ENCODE assay signal across 22 cellular contexts in the genomic region with DNA sequence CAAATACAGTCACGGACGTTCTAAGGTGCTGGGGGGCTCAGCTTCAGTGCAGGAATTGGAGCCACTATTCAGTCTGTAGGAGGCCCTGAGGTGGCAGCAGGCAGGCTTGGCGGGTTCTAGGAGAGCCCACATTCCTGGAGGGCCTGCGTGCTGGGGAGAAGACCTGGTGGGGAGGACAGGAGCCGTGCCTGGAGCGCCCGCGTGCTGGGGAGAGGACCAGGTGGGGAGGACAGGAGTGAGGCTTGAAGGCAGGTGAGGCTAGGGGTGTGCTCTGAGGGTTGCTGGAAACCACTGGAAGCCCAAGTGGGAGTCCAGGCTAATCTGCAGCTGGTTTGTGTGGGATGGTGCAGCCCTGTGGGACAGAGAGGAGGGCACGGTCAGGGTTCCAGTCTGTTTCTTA. TPM values are rescaled to one million over a fixed set of nuclear protein-coding genes. Genes with fewer than 3 reads are reported as not detected.
DNase-seq lines count a peak whose midpoint lies in the region; FAIRE-seq and TF ChIP-seq lines count a peak whose summit lies in the region.
"Had no signal": no experiment of that assay in that cellular context is flagged by ENCODE, and none has a peak within 500 bp of the region (broad histone marks: within the 10 kb centered on the region; RNA-seq: fewer than 3 reads in every experiment).

No MANE protein-coding gene starts in this region.

- H3K4me1 Mint-ChIP-seq in Caco-2 (ENCODE audit: low read depth, unreplicated experiment) (peaks cover 11% of the 10 kb centered on the region), nephron progenitor cell (peaks cover 64% of the 10 kb centered on the region), osteocyte (ENCODE audit: unreplicated experiment) (peaks cover 30% of the 10 kb centered on the region)

- H3K36me3 Mint-ChIP-seq in Caco-2 (ENCODE audit: insufficient read depth, unreplicated experiment) (peaks cover 21% of the 10 kb centered on the region), nephron progenitor cell (ENCODE audit: low read depth) (no peaks in the 10 kb centered on the region), osteocyte (ENCODE audit: unreplicated experiment) (no peaks in the 10 kb centered on the region)
- H3K36me3 Mint-ChIP-seq: memory B cell had no signal

- H3K9me3 Mint-ChIP-seq in Caco-2 (ENCODE audit: unreplicated experiment) (no peaks in the 10 kb centered on the region), nephron progenitor cell (no peaks in the 10 kb centered on the region), osteocyte (ENCODE audit: unreplicated experiment) (no peaks in the 10 kb centered on the region)
- H3K9me3 Mint-ChIP-seq: activated T-cell treated with anti-CD3 and anti-CD28 coated beads, Interleukin-2, amount 50 U/mL, for 72 hours; memory B cell had no signal

- H3K4me3 Mint-ChIP-seq in Caco-2 (ENCODE audit: unreplicated experiment) (no peak overlapping the region), nephron progenitor cell (peak overlapping the region; percentile 25), osteocyte (ENCODE audit: unreplicated experiment) (no peak overlapping the region)
- H3K4me3 Mint-ChIP-seq: activated T-cell treated with anti-CD3 and anti-CD28 coated beads, Interleukin-2, amount 50 U/mL, for 72 hours; memory B cell had no signal

- H3K4me3 ChIP-seq in Caco-2 (ENCODE audit: low read depth, low read length) (no peak overlapping the region), HEK293 (ENCODE audit: low read depth, low read length) (no peak overlapping the region), duodenal mucosa (ENCODE audit: low read depth in 1 of 2, low read length in 2 of 2) (peak overlapping the region in 1 of 2 donors; percentile 16)
- H3K4me3 ChIP-seq: GM23248, PC-9 had no signal

- H3K9me3 ChIP-seq in Caco-2 (no peaks in the 10 kb centered on the region), HEK293 (ENCODE audit: control insufficient read depth, insufficient read depth, low read depth, low read length) (no peaks in the 10 kb centered on the region), duodenal mucosa (ENCODE audit: control insufficient read depth in 1 of 2, low read length in 2 of 2) (no peaks in the 10 kb centered on the region)

- POLR2A ChIA-PET in Caco-2 (lab: Charles Lee) (no interaction called here), HEK293 (lab: Yijun Ruan, JAX) (no interaction called here)

- H3K27me3 ChIP-seq in Caco-2 (replicated peaks; ENCODE audit: control insufficient read depth, insufficient read depth, low read length) (no peaks in the 10 kb centered on the region), duodenal mucosa (ENCODE audit: control insufficient read depth in 1 of 2, insufficient read depth in 2 of 2, low read length in 2 of 2) (no peaks in the 10 kb centered on the region)

- H3K36me3 ChIP-seq in Caco-2 (ENCODE audit: control insufficient read depth, insufficient read depth, low read length) (no peaks in the 10 kb centered on the region), HEK293 (ENCODE audit: control insufficient read depth in 2 of 2, insufficient read depth in 1 of 2, low read length in 2 of 2) (no peaks in the 10 kb centered on the region), duodenal mucosa (ENCODE audit: control insufficient read depth in 1 of 2, insufficient read depth in 2 of 2, low read length in 2 of 2) (no peaks in the 10 kb centered on the region)

- DNase-seq in Caco-2 (no peak), nephron progenitor cell (no peak), NCI-H345 (lab: John Stamatoyannopoulos, UW) (no peak), RCC 7860 (ENCODE audit: low spot score) (no peak), osteocyte (ENCODE audit: extremely low spot score, unreplicated experiment) (no peak)
- DNase-seq in activated CD4-positive, CD25-positive, alpha-beta regulatory T cell treated with anti-CD3 and anti-CD28 coated beads, Interleukin-2, amount 50 U/mL, for 72 hours, result no peak
- DNase-seq: activated CD4-positive, alpha-beta T cell treated with anti-CD3 and anti-CD28 coated beads, Interleukin-2, amount 50 U/mL, for 1 hour; activated naive CD4-positive, alpha-beta T cell; activated T-cell treated with anti-CD3 and anti-CD28 coated beads, Interleukin-2, amount 50 U/mL, for 72 hours; EL; GM23248; nucleus accumbens; PC-9; SHP77 treated with DMSO at 0.1 percent for 48 hours; stimulated activated CD4-positive, alpha-beta T cell treated with anti-CD3 and anti-CD28 coated beads, Interleukin-1b, Interleukin-23, amount 100 ng/mL, for 48 hours; SW 1271; T-helper 9 cell had no signal

- H3K27ac Mint-ChIP-seq in Caco-2 (ENCODE audit: unreplicated experiment) (peak overlapping the region; percentile 25), nephron progenitor cell (no peak overlapping the region), osteocyte (ENCODE audit: unreplicated experiment) (no peak overlapping the region)
- H3K27ac Mint-ChIP-seq: activated T-cell treated with anti-CD3 and anti-CD28 coated beads, Interleukin-2, amount 50 U/mL, for 72 hours; memory B cell had no signal

- CTCF ChIA-PET in Caco-2 (lab: Charles Lee) (no interaction called here), HEK293 (lab: Yijun Ruan, JAX) (interaction anchor here (1.7 kb wide), 1 partner anchor 218 kb away, joined by 3 read pairs; no protein-coding TSS in a partner anchor)

- TF ChIP-seq CTCF in Caco-2 (IDR thresholded peaks at IDR 0.05; ENCODE audit: insufficient read depth in 1 of 2, low read depth in 1 of 2, low read length in 1 of 2, severe bottlenecking in 1 of 2, unreplicated experiment in 1 of 2) (no peak), HEK293 (tag by site-specific recombination; IDR thresholded peaks at IDR 0.05) (no peak), nephron progenitor cell (IDR thresholded peaks at IDR 0.05) (no peak), osteocyte (IDR thresholded peaks at IDR 0.05) (no peak)

- H3K4me1 ChIP-seq in Caco-2, result peaks cover 21% of the 10 kb centered on the region
- peaks cover 6% of the 10 kb centered on the region for H3K4me1 ChIP-seq in HEK293 (ENCODE audit: control insufficient read depth, insufficient read depth, low read length)
- H3K4me1 ChIP-seq in duodenal mucosa (ENCODE audit: control insufficient read depth in 1 of 2, insufficient read depth in 2 of 2, low read length in 2 of 2), result peaks cover 21 to 24% of the 10 kb centered on the region in 2 donors

- H3K9ac ChIP-seq in duodenal mucosa (ENCODE audit: low read depth in 1 of 2, low read length in 2 of 2), result peak overlapping the region; percentile 2 to 23
- H3K9ac ChIP-seq: GM23248 had no signal

- no peak for FAIRE-seq in RCC 7860 (lab: Jason Lieb, UNC)
- FAIRE-seq: GM12892 had no signal

- intact Hi-C loops in Caco-2 (cut with micrococcal nuclease; ENCODE audit: unreplicated experiment), result loop anchor here (5.0 kb wide), 1 partner anchor 218 kb away; no protein-coding TSS in a partner anchor

- H3K27me3 Mint-ChIP-seq in Caco-2 (ENCODE audit: insufficient read depth, unreplicated experiment) (no peaks in the 10 kb centered on the region), nephron progenitor cell (ENCODE audit: low read depth, poor library complexity) (no peaks in the 10 kb centered on the region), osteocyte (ENCODE audit: unreplicated experiment) (no peaks in the 10 kb centered on the region)
- H3K27me3 Mint-ChIP-seq: memory B cell had no signal

- H3K27ac ChIP-seq in HEK293 (ENCODE audit: extremely low read depth, low read depth, low read length) (no peak overlapping the region), duodenal mucosa (ENCODE audit: low read depth, low read length) (peak overlapping the region; percentile 26)
- H3K27ac ChIP-seq: C4-2B, GM23248, PC-9 had no signal

- BruUV-seq in Caco-2 (replicated peaks; lab: Mats Ljungman, UMichigan), result no TSS peak

TF ChIP-seq in HEK293, 187 proteins besides CTCF, POLR2A, EP300 and RAD21:
- no peak for TF ChIP-seq SETDB1 (IDR thresholded peaks at IDR 0.05; ENCODE audit: insufficient read length, low read length)
- TF ChIP-seq EGR2 (tag by site-specific recombination; IDR thresholded peaks at IDR 0.05; ENCODE audit: low read depth), result peak; percentile 58
- TF ChIP-seq GLIS1 (tag by site-specific recombination; IDR thresholded peaks at IDR 0.05), result peak; percentile 48
- TF ChIP-seq ZNF501 (tag by site-specific recombination; IDR thresholded peaks at IDR 0.05), result no peak
- TF ChIP-seq ZFHX2 (tag by site-specific recombination; conservative IDR thresholded peaks at IDR 0.05), result peak; percentile 43
- TF ChIP-seq ZIC2 (tag by site-specific recombination; IDR thresholded peaks at IDR 0.05), result peak; percentile 40
- no peak for TF ChIP-seq ZNF555 (tag by site-specific recombination; conservative IDR thresholded peaks at IDR 0.05)

RNA-seq across cellular contexts. Expression of a gene that starts 23.1 kb away (rescaled TPM):
- total RNA-seq in Caco-2 (2022) (33.8 and 36.7 TPM in 2 replicates), osteocyte (11.3 and 11.9 TPM in 2 replicates)

RNA-seq across cellular contexts. Expression of a gene that starts 33.4 kb away (rescaled TPM):
- total RNA-seq in Caco-2 (2022) (16.8 and 17.6 TPM in 2 replicates), osteocyte (21.0 and 21.8 TPM in 2 replicates)

RNA-seq across cellular contexts. Expression of a gene that starts 57.8 kb away (rescaled TPM):
- total RNA-seq in Caco-2 (2022) (15.5 and 15.9 TPM in 2 replicates), osteocyte (10.2 and 13.2 TPM in 2 replicates)
